32 cellular contexts compared by ENCODE assay signal in genomic region chr3:128218858-128219257, GRCh38.
"Had no signal": no experiment of that assay in that cellular context is flagged by ENCODE, and none has a peak within 500 bp of the region (broad histone marks: within the 10 kb centered on the region; RNA-seq: fewer than 3 reads in every experiment).

No MANE protein-coding gene starts in this region.

- H3K4me3 Mint-ChIP-seq: activated CD4-positive, alpha-beta memory T cell treated with anti-CD3 and anti-CD28 coated beads for 36 hours; activated CD4-positive, alpha-beta T cell treated with anti-CD3 and anti-CD28 coated beads, Interleukin-2, amount 10 ng/mL, durations not matched to agents 24 days and 14 days; activated naive CD4-positive, alpha-beta T cell treated with anti-CD3 and anti-CD28 coated beads for 36 hours; activated naive CD8-positive, alpha-beta T cell treated with anti-CD3 and anti-CD28 coated beads, Interleukin-2, amount 10 ng/mL, durations not matched to agents 7 days and 5 days; activated T-helper 1 cell treated with anti-CD3 and anti-CD28 coated beads, Interleukin-12 subunit alpha, Interleukin-12 subunit beta, Interleukin-2, Interleukin-4 antibody, amounts not matched to agents 30 ng/mL and 10 ng/mL and 1 ng/mL, durations not matched to agents 14 hours and 24 hours and 36 hours; central memory CD8-positive, alpha-beta T cell; naive B cell; T-helper 1 cell treated with Interleukin-12 subunit alpha and Interleukin-12 subunit beta and Interleukin-4 antibody, amounts not matched to agents 30 μg/mL and 1 μg/mL, for 36 hours; type B pancreatic cell had no signal

- H3K9me3 Mint-ChIP-seq: type B pancreatic cell had no signal

- H3K4me1 ChIP-seq: pancreas, psoas muscle, sigmoid colon, uterus had no signal

- H3K4me3 ChIP-seq: esophagus squamous epithelium, pancreas, psoas muscle, sigmoid colon, thoracic aorta, uterus had no signal

- H3K36me3 ChIP-seq: esophagus squamous epithelium, pancreas, sigmoid colon, thoracic aorta, uterus had no signal

- H3K27me3 Mint-ChIP-seq: activated CD4-positive, alpha-beta memory T cell treated with anti-CD3 and anti-CD28 coated beads for 36 hours; activated CD4-positive, alpha-beta T cell treated with anti-CD3 and anti-CD28 coated beads, Interleukin-2, amount 10 ng/mL, durations not matched to agents 24 days and 14 days; activated naive CD8-positive, alpha-beta T cell treated with anti-CD3 and anti-CD28 coated beads, Interleukin-2, amount 10 ng/mL, durations not matched to agents 7 days and 5 days; central memory CD8-positive, alpha-beta T cell; naive B cell; type B pancreatic cell had no signal

- DNase-seq: activated CD4-positive, alpha-beta memory T cell treated with anti-CD3 and anti-CD28 coated beads for 36 hours; activated CD4-positive, alpha-beta T cell treated with anti-CD3 and anti-CD28 coated beads, Interleukin-2, amount 10 ng/mL, durations not matched to agents 24 days and 14 days; activated CD4-positive, CD25-positive, alpha-beta regulatory T cell treated with anti-CD3 and anti-CD28 coated beads, Interleukin-2, amount 50 U/mL, for 72 hours; activated CD8-positive, alpha-beta memory T cell treated with anti-CD3 and anti-CD28 coated beads, Interleukin-2, amount 50 U/mL, for 4 hours; activated effector memory CD4-positive, alpha-beta T cell treated with anti-CD3 and anti-CD28 coated beads, Interleukin-2, amount 50 U/mL, for 16 hours; activated naive CD4-positive, alpha-beta T cell treated with anti-CD3 and anti-CD28 coated beads for 36 hours; activated naive CD8-positive, alpha-beta T cell treated with anti-CD3 and anti-CD28 coated beads, Interleukin-2, amount 10 ng/mL, durations not matched to agents 7 days and 5 days; activated T-cell treated with anti-CD3 and anti-CD28 coated beads, Interleukin-2, amount 50 U/mL, for 1 hour; dermis blood vessel endothelial cell; effector CD8-positive, alpha-beta T cell; esophagus squamous epithelium; glutamatergic neuron; islet precursor cell; left ventricle myocardium superior; naive B cell; nucleus accumbens; pancreas; psoas muscle; sigmoid colon; small intestine; stimulated activated CD4-positive, alpha-beta T cell treated with anti-CD3 and anti-CD28 coated beads, Interleukin-1b, Interleukin-23, amount 100 ng/mL, for 48 hours; stimulated activated CD4-positive, alpha-beta T cell treated with anti-CD3 and anti-CD28 coated beads, Interleukin-4, amount 100 ng/mL, for 4 hours; stimulated activated naive CD4-positive, alpha-beta T cell; SW 1271; T-helper 9 cell; uterus had no signal

- H3K27ac ChIP-seq: epithelial cell of prostate, esophagus squamous epithelium, pancreas, psoas muscle, sigmoid colon, thoracic aorta, uterus had no signal

- H3K27ac Mint-ChIP-seq: activated CD4-positive, alpha-beta memory T cell treated with anti-CD3 and anti-CD28 coated beads for 36 hours; activated CD4-positive, alpha-beta T cell treated with anti-CD3 and anti-CD28 coated beads, Interleukin-2, amount 10 ng/mL, durations not matched to agents 24 days and 14 days; activated naive CD4-positive, alpha-beta T cell treated with anti-CD3 and anti-CD28 coated beads for 36 hours; activated naive CD8-positive, alpha-beta T cell treated with anti-CD3 and anti-CD28 coated beads, Interleukin-2, amount 10 ng/mL, durations not matched to agents 7 days and 5 days; activated T-helper 1 cell treated with anti-CD3 and anti-CD28 coated beads, Interleukin-12 subunit alpha, Interleukin-12 subunit beta, Interleukin-2, Interleukin-4 antibody, amounts not matched to agents 30 ng/mL and 10 ng/mL and 1 ng/mL, durations not matched to agents 14 hours and 24 hours and 36 hours; naive B cell; T-helper 1 cell treated with Interleukin-12 subunit alpha and Interleukin-12 subunit beta and Interleukin-4 antibody, amounts not matched to agents 30 μg/mL and 1 μg/mL, for 36 hours had no signal

- ATAC-seq: pancreas, psoas muscle had no signal

- H3K9me3 ChIP-seq: pancreas had no signal

- H3K27me3 ChIP-seq: esophagus squamous epithelium, pancreas, sigmoid colon, uterus had no signal
